In the genomic region with DNA sequence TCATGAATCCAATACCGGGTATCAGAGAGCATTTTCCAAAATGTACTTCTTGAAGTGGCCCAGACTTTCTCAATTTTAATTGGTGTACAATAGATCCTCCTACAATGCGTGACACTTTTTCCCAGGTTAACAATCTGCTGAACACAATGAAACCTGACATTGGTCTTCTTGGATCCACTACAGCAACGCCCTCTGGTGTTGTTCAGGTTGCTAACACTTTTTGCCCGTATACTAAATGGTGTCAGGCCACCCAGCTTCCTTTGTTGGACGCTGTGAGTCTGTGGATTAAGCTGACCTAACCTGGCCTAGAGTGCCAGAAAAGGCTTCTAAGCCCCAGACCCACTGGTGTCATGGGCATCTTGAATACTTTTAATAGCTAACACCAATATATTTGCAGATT, we compare ENCODE assay signal across 1 cellular context.
TF ChIP-seq lines count a peak whose summit lies in the region.

No MANE protein-coding gene starts in this region.

TF ChIP-seq in GM12878, 131 proteins besides CTCF, POLR2A, EP300 and RAD21:
- TF ChIP-seq MAX (IDR thresholded peaks at IDR 0.05; ENCODE audit: low read depth, low read length) (no peak), SMC3 (IDR thresholded peaks at IDR 0.05; ENCODE audit: borderline replicate concordance, low read length) (peak; percentile 30; the same call in 1 of the 2 replicates), SRF (IDR thresholded peaks at IDR 0.05; ENCODE audit: low read depth in 2 of 2, low read length in 2 of 2) (no peak)
- TF ChIP-seq, protein P1, sequence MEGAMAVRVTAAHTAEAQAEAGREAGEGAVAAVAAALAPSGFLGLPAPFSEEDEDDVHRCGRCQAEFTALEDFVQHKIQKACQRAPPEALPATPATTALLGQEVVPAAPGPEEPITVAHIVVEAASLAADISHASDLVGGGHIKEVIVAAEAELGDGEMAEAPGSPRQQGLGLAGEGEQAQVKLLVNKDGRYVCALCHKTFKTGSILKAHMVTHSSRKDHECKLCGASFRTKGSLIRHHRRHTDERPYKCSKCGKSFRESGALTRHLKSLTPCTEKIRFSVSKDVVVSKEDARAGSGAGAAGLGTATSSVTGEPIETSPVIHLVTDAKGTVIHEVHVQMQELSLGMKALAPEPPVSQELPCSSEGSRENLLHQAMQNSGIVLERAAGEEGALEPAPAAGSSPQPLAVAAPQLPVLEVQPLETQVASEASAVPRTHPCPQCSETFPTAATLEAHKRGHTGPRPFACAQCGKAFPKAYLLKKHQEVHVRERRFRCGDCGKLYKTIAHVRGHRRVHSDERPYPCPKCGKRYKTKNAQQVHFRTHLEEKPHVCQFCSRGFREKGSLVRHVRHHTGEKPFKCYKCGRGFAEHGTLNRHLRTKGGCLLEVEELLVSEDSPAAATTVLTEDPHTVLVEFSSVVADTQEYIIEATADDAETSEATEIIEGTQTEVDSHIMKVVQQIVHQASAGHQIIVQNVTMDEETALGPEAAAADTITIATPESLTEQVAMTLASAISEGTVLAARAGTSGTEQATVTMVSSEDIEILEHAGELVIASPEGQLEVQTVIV (IDR thresholded peaks at IDR 0.05; ENCODE audit: borderline replicate concordance, partially characterized antibody), result no peak
TF ChIP-seq in GM12878: peak in this region for 1.
